In the genomic region with DNA sequence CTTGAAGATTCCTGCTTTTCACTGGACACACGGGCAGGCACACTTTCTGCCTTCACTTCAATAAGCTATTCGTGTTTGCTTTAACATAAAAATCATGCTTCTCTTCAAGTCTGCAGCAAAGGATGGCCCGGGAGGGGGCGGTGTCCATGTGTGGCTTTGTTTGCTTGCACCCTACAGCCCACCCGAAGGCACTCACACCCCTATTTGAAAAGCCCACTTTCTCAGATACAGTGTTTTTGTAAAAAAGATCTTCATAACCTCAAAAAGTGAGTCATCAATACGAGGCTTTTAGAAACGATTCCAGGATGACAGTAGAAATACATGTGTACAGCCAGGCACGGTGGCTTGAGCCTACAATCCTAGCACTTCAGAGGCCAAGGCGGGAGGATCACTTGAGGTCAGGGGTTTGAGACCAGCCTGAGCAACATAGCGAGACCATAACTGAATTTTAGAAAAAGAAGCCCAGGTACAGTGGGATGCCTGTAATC, we compare ENCODE assay signal across 1 cellular context.
TF ChIP-seq lines count a peak whose summit lies in the region.

No MANE protein-coding gene starts in this region.

TF ChIP-seq in SK-N-SH treated with all-trans-retinoic acid at 6 μM for 48 hours, 23 proteins besides CTCF, POLR2A, EP300 and RAD21 (continued from another document):
- TF ChIP-seq, protein P1, sequence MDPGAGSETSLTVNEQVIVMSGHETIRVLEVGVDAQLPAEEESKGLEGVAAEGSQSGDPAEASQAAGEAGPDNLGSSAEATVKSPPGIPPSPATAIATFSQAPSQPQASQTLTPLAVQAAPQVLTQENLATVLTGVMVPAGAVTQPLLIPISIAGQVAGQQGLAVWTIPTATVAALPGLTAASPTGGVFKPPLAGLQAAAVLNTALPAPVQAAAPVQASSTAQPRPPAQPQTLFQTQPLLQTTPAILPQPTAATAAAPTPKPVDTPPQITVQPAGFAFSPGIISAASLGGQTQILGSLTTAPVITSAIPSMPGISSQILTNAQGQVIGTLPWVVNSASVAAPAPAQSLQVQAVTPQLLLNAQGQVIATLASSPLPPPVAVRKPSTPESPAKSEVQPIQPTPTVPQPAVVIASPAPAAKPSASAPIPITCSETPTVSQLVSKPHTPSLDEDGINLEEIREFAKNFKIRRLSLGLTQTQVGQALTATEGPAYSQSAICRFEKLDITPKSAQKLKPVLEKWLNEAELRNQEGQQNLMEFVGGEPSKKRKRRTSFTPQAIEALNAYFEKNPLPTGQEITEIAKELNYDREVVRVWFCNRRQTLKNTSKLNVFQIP (CRISPR knock-in tag; IDR thresholded peaks at IDR 0.05; ENCODE audit: borderline replicate concordance, low read depth), result no peak
- TF ChIP-seq ZNF8 (CRISPR knock-in tag; IDR thresholded peaks at IDR 0.05) (no peak), RARB (CRISPR knock-in tag; IDR thresholded peaks at IDR 0.05) (no peak), ARNTL (CRISPR knock-in tag; IDR thresholded peaks at IDR 0.05; ENCODE audit: borderline replicate concordance, low read depth) (no peak), ISL1 (CRISPR knock-in tag; IDR thresholded peaks at IDR 0.05) (no peak)
- TF ChIP-seq, protein P2, sequence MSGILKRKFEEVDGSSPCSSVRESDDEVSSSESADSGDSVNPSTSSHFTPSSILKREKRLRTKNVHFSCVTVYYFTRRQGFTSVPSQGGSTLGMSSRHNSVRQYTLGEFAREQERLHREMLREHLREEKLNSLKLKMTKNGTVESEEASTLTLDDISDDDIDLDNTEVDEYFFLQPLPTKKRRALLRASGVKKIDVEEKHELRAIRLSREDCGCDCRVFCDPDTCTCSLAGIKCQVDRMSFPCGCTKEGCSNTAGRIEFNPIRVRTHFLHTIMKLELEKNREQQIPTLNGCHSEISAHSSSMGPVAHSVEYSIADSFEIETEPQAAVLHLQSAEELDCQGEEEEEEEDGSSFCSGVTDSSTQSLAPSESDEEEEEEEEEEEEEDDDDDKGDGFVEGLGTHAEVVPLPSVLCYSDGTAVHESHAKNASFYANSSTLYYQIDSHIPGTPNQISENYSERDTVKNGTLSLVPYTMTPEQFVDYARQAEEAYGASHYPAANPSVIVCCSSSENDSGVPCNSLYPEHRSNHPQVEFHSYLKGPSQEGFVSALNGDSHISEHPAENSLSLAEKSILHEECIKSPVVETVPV (CRISPR knock-in tag; IDR thresholded peaks at IDR 0.05), result no peak
